ENCODE assay signal across 8 cellular contexts in genomic region chr14:53151523-53151866, GRCh38. TPM values are rescaled to one million over a fixed set of nuclear protein-coding genes. Genes with fewer than 3 reads are reported as not detected.
A peak's percentile ranks its signal among the peaks of the same experiment; 100 is the strongest.
DNase-seq lines count a peak whose midpoint lies in the region; ATAC-seq and TF ChIP-seq lines count a peak whose summit lies in the region.

No MANE protein-coding gene starts in this region.

- no peak overlapping the region for H3K4ac ChIP-seq in neuronal stem cell (ENCODE audit: low read length)

- peak overlapping the region; percentile 94 for H2AFZ ChIP-seq in neuronal stem cell (ENCODE audit: low read length)

- no peaks in the 10 kb centered on the region for H3K27me3 ChIP-seq in CD4-positive, alpha-beta T cell (ENCODE audit: control insufficient read depth, insufficient read depth, low read length)
- H3K27me3 ChIP-seq in neuronal stem cell (ENCODE audit: control insufficient read depth in 3 of 3, insufficient read depth in 3 of 3, low read depth in 1 of 3, low read length in 3 of 3) = no peaks in the 10 kb centered on the region

- no peak overlapping the region for H2BK120ac ChIP-seq in neuronal stem cell (ENCODE audit: low read depth, low read length)

- peak overlapping the region; percentile 97 for H3K27ac Mint-ChIP-seq in CD4-positive, alpha-beta T cell
- peak overlapping the region; percentile 22 for H3K27ac Mint-ChIP-seq in endothelial cell (ENCODE audit: unreplicated experiment)

- no peak overlapping the region for H3K14ac ChIP-seq in neuronal stem cell (ENCODE audit: low read length)

- peak overlapping the region; percentile 79 to 96 for H3K4me3 ChIP-seq in neuronal stem cell (ENCODE audit: low read length in 2 of 2)

- no peak overlapping the region for H3K9ac ChIP-seq in neuronal stem cell (ENCODE audit: low read depth, low read length, poor library complexity)

- no peak overlapping the region for H4K91ac ChIP-seq in neuronal stem cell (ENCODE audit: low read depth, low read length, poor library complexity)

- no peak for ATAC-seq in CD4-positive, alpha-beta T cell (ENCODE audit: poor library complexity)
- ATAC-seq in HG03095 (IDR thresholded peaks at IDR 0.05; ENCODE audit: unreplicated experiment) = no peak
- no peak for ATAC-seq in HG02759 (IDR thresholded peaks at IDR 0.05; ENCODE audit: unreplicated experiment)

- no CpG with 5 or more reads among the region's 7 CpGs for whole genome bisulfite sequencing in neuronal stem cell (ENCODE audit: extremely low coverage in 2 of 2, insufficient read length in 2 of 2, insufficient replicate concordance in 1 of 2), 2 donors

- H3K4me3 Mint-ChIP-seq in CD4-positive, alpha-beta T cell = peak overlapping the region; percentile 93
- peak overlapping the region; percentile 90 for H3K4me3 Mint-ChIP-seq in endothelial cell (ENCODE audit: unreplicated experiment)

- no peak for DNase-seq in CD4-positive, alpha-beta T cell
- DNase-seq in NCI-H526 treated with DMSO at 0.1 percent for 48 hours (lab: John Stamatoyannopoulos, UW) (peak; percentile 47), endothelial cell (ENCODE audit: low spot score) (no peak), neuronal stem cell (ENCODE audit: low spot score) (no peak), SW480 (ENCODE audit: low spot score) (no peak), SKM-1 (lab: John Stamatoyannopoulos, UW; ENCODE audit: unreplicated experiment) (no peak)

- H2BK5ac ChIP-seq in neuronal stem cell (ENCODE audit: low read length) = no peak overlapping the region

- POLR2A ChIA-PET in CD4-positive, alpha-beta T cell (lab: Charles Lee) = interaction anchor here (1.0 to 5.7 kb wide), 19 partner anchors 10 to 1262 kb away, joined by 3 to 179 read pairs (median 9); partner anchors contain the start of genes GPR137C and TXNDC16

- peaks cover 7 to 9% of the 10 kb centered on the region in 2 donors for H3K4me1 ChIP-seq in neuronal stem cell (ENCODE audit: control insufficient read depth in 2 of 2, insufficient read depth in 1 of 2, low read depth in 1 of 2, low read length in 2 of 2)

- peaks cover 72% of the 10 kb centered on the region for H3K4me1 Mint-ChIP-seq in CD4-positive, alpha-beta T cell (ENCODE audit: low read depth)
- H3K4me1 Mint-ChIP-seq in endothelial cell (ENCODE audit: unreplicated experiment) = peaks cover 14% of the 10 kb centered on the region

- H3K36me3 ChIP-seq in neuronal stem cell (replicated peaks in 1 of 2; ENCODE audit: control insufficient read depth in 2 of 2, insufficient read depth in 2 of 2, low read length in 2 of 2) = peaks cover 0 to 2% of the 10 kb centered on the region in 2 donors

- H3K27me3 Mint-ChIP-seq in CD4-positive, alpha-beta T cell = no peaks in the 10 kb centered on the region
- peaks cover 10% of the 10 kb centered on the region for H3K27me3 Mint-ChIP-seq in endothelial cell (ENCODE audit: unreplicated experiment)

- H3K36me3 Mint-ChIP-seq in CD4-positive, alpha-beta T cell (ENCODE audit: low read depth) = peaks cover 29% of the 10 kb centered on the region
- H3K36me3 Mint-ChIP-seq in endothelial cell (ENCODE audit: low read depth, unreplicated experiment) = no peaks in the 10 kb centered on the region

- no peak overlapping the region for H2AK5ac ChIP-seq in neuronal stem cell (ENCODE audit: low read depth, low read length)

- no peak overlapping the region for H4K8ac ChIP-seq in neuronal stem cell (ENCODE audit: low read depth, low read length)

- peaks cover 10% of the 10 kb centered on the region for H3K79me1 ChIP-seq in neuronal stem cell (ENCODE audit: low read depth, low read length)

- H2BK15ac ChIP-seq in neuronal stem cell (ENCODE audit: low read length) = no peak overlapping the region

- intact Hi-C loops in CD4-positive, alpha-beta T cell (cut with DNase I, micrococcal nuclease) = loop anchor here (2.0 to 10.0 kb wide), 8 partner anchors 43 to 1907 kb away; partner anchors contain the start of genes GPR137C (in 2 of the 2), TXNDC16 (in 2 of the 2), CGRRF1 (in 1 of the 2) and CNIH1 (in 1 of the 2)

- CTCF ChIA-PET in CD4-positive, alpha-beta T cell (lab: Charles Lee) = interaction anchor here (1.1 to 2.6 kb wide), 7 partner anchors 10 to 66 kb away, joined by 3 to 10 read pairs (median 4); no protein-coding TSS in a partner anchor

- H3K4me2 ChIP-seq in neuronal stem cell (ENCODE audit: insufficient read depth, low read length, poor library complexity, severe bottlenecking) = peak overlapping the region; percentile 89

- H3K23ac ChIP-seq in neuronal stem cell (ENCODE audit: low read depth, low read length, poor library complexity) = no peak overlapping the region

- no peaks in the 10 kb centered on the region for H3K9me3 Mint-ChIP-seq in CD4-positive, alpha-beta T cell
- no peaks in the 10 kb centered on the region for H3K9me3 Mint-ChIP-seq in endothelial cell (ENCODE audit: unreplicated experiment)

- no peaks in the 10 kb centered on the region for H3K9me3 ChIP-seq in CD4-positive, alpha-beta T cell (ENCODE audit: control insufficient read depth, low read length)
- no peaks in the 10 kb centered on the region for H3K9me3 ChIP-seq in neuronal stem cell (replicated peaks in 1 of 2; ENCODE audit: control insufficient read depth in 2 of 2, insufficient read depth in 1 of 2, low read depth in 1 of 2, low read length in 2 of 2)

- H3K27ac ChIP-seq in CD4-positive, alpha-beta T cell (ENCODE audit: low read depth, low read length) = no peak overlapping the region
- no peak overlapping the region for H3K27ac ChIP-seq in neuronal stem cell (replicated peaks; ENCODE audit: low read length)

- no peak overlapping the region for H2BK12ac ChIP-seq in neuronal stem cell (ENCODE audit: low read length)

- TF ChIP-seq CTCF in CD4-positive, alpha-beta T cell (IDR thresholded peaks at IDR 0.05) = no peak
- no peak for TF ChIP-seq CTCF in endothelial cell (IDR thresholded peaks at IDR 0.05; ENCODE audit: unreplicated experiment)

- no peak overlapping the region for H3K18ac ChIP-seq in neuronal stem cell (ENCODE audit: low read length)

RNA-seq across cellular contexts. Expression of gene DDHD1, which starts 1.6 kb away (rescaled TPM):
- 10 to 100 TPM; 42.5 to 44.5 TPM for total RNA-seq in CD4-positive, alpha-beta T cell
- total RNA-seq in endothelial cell (ENCODE audit: unreplicated experiment) = 4.1 TPM
- 5.4 TPM for polyA plus RNA-seq in neuronal stem cell (2013, experiment 1 of 2)
- polyA plus RNA-seq in neuronal stem cell (2013, experiment 2 of 2) = 6.0 TPM
